Comparison of ENCODE assay signal across 26 cellular contexts in the genomic region with DNA sequence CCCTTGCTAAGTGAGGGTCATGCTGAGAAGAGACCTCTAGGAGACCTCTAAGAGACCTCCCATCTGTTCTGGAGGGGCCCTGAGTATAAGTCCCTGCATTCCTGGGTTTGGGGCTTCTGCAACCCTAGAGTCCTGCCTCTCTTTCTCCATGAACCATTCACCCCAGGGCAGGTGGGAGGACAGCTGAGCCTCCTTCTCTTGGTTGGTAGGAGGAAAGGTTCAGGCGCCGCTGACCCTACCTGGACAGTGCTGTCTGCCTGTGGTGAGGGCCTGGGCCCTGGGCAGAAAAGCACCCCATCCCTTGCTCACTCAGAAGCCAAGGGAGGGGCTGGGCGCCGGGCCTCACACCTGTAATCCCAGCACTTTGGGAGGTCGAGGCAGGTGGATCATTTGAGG. TPM values are rescaled to one million over a fixed set of nuclear protein-coding genes. Genes with fewer than 3 reads are reported as not detected.
DNase-seq lines count a peak whose midpoint lies in the region; ATAC-seq, FAIRE-seq and TF ChIP-seq lines count a peak whose summit lies in the region.
"Had no signal": no experiment of that assay in that cellular context is flagged by ENCODE, and none has a peak within 500 bp of the region (broad histone marks: within the 10 kb centered on the region; RNA-seq: fewer than 3 reads in every experiment).

No MANE protein-coding gene starts in this region.

- H4K20me1 ChIP-seq in KMS-11 (ENCODE audit: insufficient read depth): no peaks in the 10 kb centered on the region
- H4K20me1 ChIP-seq: BLaER1 treated with 17β-estradiol and CSF1 and Interleukin-3, amounts not matched to agents 10 nM and 100 nM had no signal

- H3K79me2 ChIP-seq in KMS-11 (ENCODE audit: insufficient read depth, low read depth): no peaks in the 10 kb centered on the region
- no peaks in the 10 kb centered on the region for H3K79me2 ChIP-seq in mesendoderm (ENCODE audit: control insufficient read depth, insufficient read depth, low read length)

- no peaks in the 10 kb centered on the region for H3K27me3 ChIP-seq in KMS-11 (ENCODE audit: insufficient read depth, low read depth)
- no peaks in the 10 kb centered on the region for H3K27me3 ChIP-seq in mesendoderm (ENCODE audit: insufficient read depth, low read length, poor library complexity)
- H3K27me3 ChIP-seq in small intestine (ENCODE audit: control insufficient read depth in 2 of 2, insufficient read depth in 2 of 2, low read length in 2 of 2): no peaks in the 10 kb centered on the region
- H3K27me3 ChIP-seq: BLaER1 treated with 17β-estradiol and CSF1 and Interleukin-3, amounts not matched to agents 10 nM and 100 nM; SJSA1 had no signal

- peak overlapping the region; percentile 2 for H3K56ac ChIP-seq in mesendoderm (ENCODE audit: low read length)

- no peak for DNase-seq in mesendoderm
- no peak for DNase-seq in small intestine
- no peak for DNase-seq in anterior cingulate cortex (lab: John Stamatoyannopoulos, UW)
- DNase-seq in NCI-H2029 (lab: John Stamatoyannopoulos, UW): no peak
- DNase-seq: AML-193; CD4-positive, alpha-beta T cell; DMS79; EL; GDM1; GOT3; HFFc6; Kasumi-1; NCI-H1930; NCI-H446; NCI-H82; NK-92 treated with Interleukin-12 subunit alpha and Interleukin-12 subunit beta, amount 100 ng/mL, for 24 hours; PC-3; Right ventricle myocardium superior had no signal

- no peak overlapping the region for H3K4ac ChIP-seq in mesendoderm (ENCODE audit: low read depth, low read length)

- no peak for ATAC-seq in GM19455 (IDR thresholded peaks at IDR 0.05; ENCODE audit: unreplicated experiment)
- ATAC-seq: PC-3 had no signal

- H2BK15ac ChIP-seq in mesendoderm (replicated peaks; ENCODE audit: low read depth): no peak overlapping the region

- no peak overlapping the region for H4K5ac ChIP-seq in mesendoderm (ENCODE audit: low read length)

- no peak overlapping the region for H3K23ac ChIP-seq in mesendoderm (ENCODE audit: low read length)

- TF ChIP-seq CTCF in 22Rv1 (IDR thresholded peaks at IDR 0.05) (no peak), KMS-11 (conservative IDR thresholded peaks at IDR 0.05; ENCODE audit: low read depth, low read length) (no peak)

- no peaks in the 10 kb centered on the region for H3K9me3 ChIP-seq in small intestine (ENCODE audit: control insufficient read depth, low read depth)
- H3K9me3 ChIP-seq: A549; BLaER1 treated with 17β-estradiol and CSF1 and Interleukin-3, amounts not matched to agents 10 nM and 100 nM; HAP-1; SJSA1 had no signal

- no CpG with 5 or more reads among the region's 5 CpGs for WGBS in mesendoderm (ENCODE audit: extremely low coverage, insufficient coverage, low lambda C conversion rate)
- WGBS in small intestine, 3 donors: 52 to 71% (median 60%) methylated on average over 5 of the region's 5 CpGs

- H3K4me1 ChIP-seq in KMS-11 (ENCODE audit: low read depth, poor library complexity, severe bottlenecking) (peaks cover 14% of the 10 kb centered on the region), mesendoderm (ENCODE audit: control insufficient read depth, low read depth, low read length) (peaks cover 5% of the 10 kb centered on the region), small intestine (ENCODE audit: control insufficient read depth in 2 of 2, insufficient read depth in 1 of 2, low read depth in 1 of 2, low read length in 1 of 2) (peaks cover 0 to 4% of the 10 kb centered on the region in 2 donors)
- H3K4me1 ChIP-seq: BLaER1 treated with 17β-estradiol and CSF1 and Interleukin-3, amounts not matched to agents 10 nM and 100 nM; HAP-1; SJSA1 had no signal

- H3K4me3 ChIP-seq in KMS-11 (IDR thresholded peaks at IDR 0.05; ENCODE audit: insufficient read depth, low read depth, low read length): no peak overlapping the region
- H3K4me3 ChIP-seq in mesendoderm (ENCODE audit: low read length): no peak overlapping the region
- H3K4me3 ChIP-seq in small intestine (ENCODE audit: low read depth in 1 of 2, low read length in 2 of 2): no peak overlapping the region
- H3K4me3 ChIP-seq: A549; BLaER1 treated with 17β-estradiol and CSF1 and Interleukin-3, amounts not matched to agents 10 nM and 100 nM; GM12878; HAP-1; SJSA1 had no signal

- H3K36me3 ChIP-seq in KMS-11 (ENCODE audit: insufficient read depth): no peaks in the 10 kb centered on the region
- no peaks in the 10 kb centered on the region for H3K36me3 ChIP-seq in mesendoderm (ENCODE audit: control insufficient read depth, insufficient read depth, low read length)
- H3K36me3 ChIP-seq in small intestine (ENCODE audit: control insufficient read depth in 2 of 2, insufficient read depth in 2 of 2, low read length in 2 of 2): no peaks in the 10 kb centered on the region
- H3K36me3 ChIP-seq: BLaER1 treated with 17β-estradiol and CSF1 and Interleukin-3, amounts not matched to agents 10 nM and 100 nM; HAP-1; SJSA1 had no signal

- no peak overlapping the region for H2AK5ac ChIP-seq in mesendoderm (ENCODE audit: low read length)

- H2BK5ac ChIP-seq in mesendoderm (ENCODE audit: low read length): no peak overlapping the region

- peak overlapping the region; percentile 70 for H3K27ac ChIP-seq in 22Rv1
- no peak overlapping the region for H3K27ac ChIP-seq in KMS-11
- H3K27ac ChIP-seq in mesendoderm (ENCODE audit: low read depth, low read length): no peak overlapping the region
- H3K27ac ChIP-seq in small intestine (ENCODE audit: low read depth in 1 of 2, low read length in 1 of 2): peak overlapping the region; percentile 64 to 80
- H3K27ac ChIP-seq: BLaER1 treated with 17β-estradiol and CSF1 and Interleukin-3, amounts not matched to agents 10 nM and 100 nM; SJSA1 had no signal

- no peaks in the 10 kb centered on the region for H3K79me1 ChIP-seq in mesendoderm (ENCODE audit: low read length)

- H3K18ac ChIP-seq in mesendoderm (ENCODE audit: low read length): no peak overlapping the region

- no peak overlapping the region for H2AFZ ChIP-seq in KMS-11 (ENCODE audit: low read depth)

- H4K8ac ChIP-seq in mesendoderm (ENCODE audit: low read depth, low read length): no peak overlapping the region

- no peak overlapping the region for H2BK120ac ChIP-seq in mesendoderm (ENCODE audit: low read depth, low read length)

- no peak for FAIRE-seq in small intestine (lab: Jason Lieb, UNC)
- FAIRE-seq: A549, GM12878 had no signal

- H3K9ac ChIP-seq in KMS-11: no peak overlapping the region
- no peak overlapping the region for H3K9ac ChIP-seq in mesendoderm (ENCODE audit: low read length)
- H3K9ac ChIP-seq: BLaER1 treated with 17β-estradiol and CSF1 and Interleukin-3, amounts not matched to agents 10 nM and 100 nM had no signal

- H3K4me2 ChIP-seq in KMS-11 (peak overlapping the region; percentile 33; the same call in 1 of the 2 replicates), mesendoderm (ENCODE audit: low read length) (no peak overlapping the region)
- H3K4me2 ChIP-seq: BLaER1 treated with 17β-estradiol and CSF1 and Interleukin-3, amounts not matched to agents 10 nM and 100 nM had no signal

RNA-seq across cellular contexts. Expression of a gene that starts 0.6 kb away (rescaled TPM):
- polyA plus RNA-seq in mesendoderm (2013, experiment 1 of 2): 6.1 TPM
- 6.5 TPM for polyA plus RNA-seq in mesendoderm (2013, experiment 2 of 2)
- 100 to 1,000 TPM; 247 to 345 (median 280) TPM for polyA plus RNA-seq in small intestine

RNA-seq across cellular contexts. Expression of a gene that starts 18.7 kb away (rescaled TPM):
- 13.1 TPM for polyA plus RNA-seq in mesendoderm (2013, experiment 1 of 2)
- 12.7 TPM for polyA plus RNA-seq in mesendoderm (2013, experiment 2 of 2)
- 100 to 1,000 TPM in 2 of 3 donors, 10 to 100 TPM in 1; 94.3 to 144 (median 111) TPM for polyA plus RNA-seq in small intestine

RNA-seq across cellular contexts. Expression of a gene that starts 36.2 kb away (rescaled TPM):
- 0.04 TPM for polyA plus RNA-seq in mesendoderm (2013, experiment 1 of 2)
- 0.04 TPM for polyA plus RNA-seq in mesendoderm (2013, experiment 2 of 2)
- polyA plus RNA-seq in small intestine: 1 to 10 TPM in 2 of 3 donors, under 1 TPM in 1; 0.54 to 8.4 (median 3.1) TPM

Comparison
In these comparisons a context has a peak if more than half of its experiments do, and no peak if none do; other contexts are left out.
1. H3K27ac ChIP-seq: peak in 22Rv1 (single experiment) and small intestine (2 of 2); none in KMS-11 (single experiment) and mesendoderm (single experiment).